25 cellular contexts compared by ENCODE assay signal in the genomic region with DNA sequence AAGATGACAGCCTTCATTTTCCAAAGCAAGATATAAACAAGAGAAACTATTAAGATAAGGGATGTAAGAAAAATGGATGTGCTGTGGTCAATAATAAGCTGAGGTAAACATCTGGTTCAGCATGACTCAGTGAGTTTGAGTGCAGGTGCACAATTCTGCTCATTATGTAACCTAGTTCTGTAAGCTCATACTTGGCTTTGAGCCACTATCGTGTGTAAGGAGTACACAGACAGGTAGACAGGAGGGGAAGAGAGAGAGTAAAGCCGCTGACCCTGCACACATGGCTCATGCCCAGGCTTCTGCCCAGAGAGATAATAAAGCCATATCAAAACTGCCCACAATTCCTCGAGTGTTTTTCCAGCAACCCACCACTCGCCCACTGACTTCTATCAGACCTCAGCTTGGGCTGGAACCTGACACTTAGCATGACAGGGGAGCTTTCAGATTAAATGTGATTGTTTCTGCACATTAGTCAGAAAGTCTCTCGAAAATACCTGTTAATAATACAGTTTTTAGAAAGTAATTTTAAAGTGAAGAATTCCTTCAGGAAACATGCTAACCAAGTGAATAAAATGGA.
DNase-seq lines count a peak whose midpoint lies in the region; ATAC-seq and TF ChIP-seq lines count a peak whose summit lies in the region.
"Had no signal": no experiment of that assay in that cellular context is flagged by ENCODE, and none has a peak within 500 bp of the region (broad histone marks: within the 10 kb centered on the region; RNA-seq: fewer than 3 reads in every experiment).

No MANE protein-coding gene starts in this region.

- H3K4me3 ChIP-seq in HEK293 (ENCODE audit: low read depth, low read length) (no peak overlapping the region), adipocyte (ENCODE audit: low read length) (peak overlapping the region; percentile 17)
- H3K4me3 ChIP-seq: BLaER1, body of pancreas, GM12878, pancreas, right atrium auricular region had no signal

- DNase-seq in SHP77 (lab: John Stamatoyannopoulos, UW) = peak; percentile 3 to 7
- DNase-seq in SHP77 treated with DMSO at 0.1 percent for 48 hours (lab: John Stamatoyannopoulos, UW) = no peak
- no peak for DNase-seq in adipocyte (ENCODE audit: low read depth)
- DNase-seq in kidney tubule cell (ENCODE audit: low spot score) = peak; percentile 35
- no peak for DNase-seq in Kasumi-1 (lab: John Stamatoyannopoulos, UW)
- no peak for DNase-seq in activated CD8-positive, alpha-beta memory T cell treated with anti-CD3 and anti-CD28 coated beads, Interleukin-2, amount 50 U/mL, for 48 hours
- DNase-seq: activated CD4-positive, alpha-beta T cell treated with anti-CD3 and anti-CD28 coated beads, Interleukin-2, amount 10 ng/mL, durations not matched to agents 7 days and 5 days; activated gamma-delta T cell treated with Interleukin-2 at 50 U/mL for 16 hours; activated T-cell treated with anti-CD3 and anti-CD28 coated beads, Interleukin-2, amount 50 U/mL, for 4 hours; body of pancreas; Caco-2; effector CD4-positive, alpha-beta T cell; GOT3; Karpas-422; NCI-H1092; pancreas; stimulated activated CD4-positive, alpha-beta T cell treated with anti-CD3 and anti-CD28 coated beads, Interleukin-2, amount 100 ng/mL, for 48 hours; T-helper 9 cell had no signal

- H3K4me1 ChIP-seq in HEK293 (ENCODE audit: control insufficient read depth, insufficient read depth, low read length) = no peaks in the 10 kb centered on the region
- no peaks in the 10 kb centered on the region for H3K4me1 ChIP-seq in adipocyte (ENCODE audit: control insufficient read depth, insufficient read depth, low read length)
- H3K4me1 ChIP-seq: BLaER1, body of pancreas, pancreas, right atrium auricular region had no signal

- no peak for ATAC-seq in HG02840 (IDR thresholded peaks at IDR 0.05; ENCODE audit: low FRiP score, unreplicated experiment)
- ATAC-seq: activated T-cell treated with anti-CD3 and anti-CD28 coated beads, Interleukin-2, amount 50 U/mL, for 4 hours; body of pancreas; GM12878; HepG2; pancreas; Right ventricle myocardium inferior had no signal

- H3K9me3 ChIP-seq in HEK293 (ENCODE audit: control insufficient read depth, insufficient read depth, low read depth, low read length) (no peaks in the 10 kb centered on the region; the same call in 1 of the 2 replicates), adipocyte (ENCODE audit: control insufficient read depth, low read length) (peaks cover 97% of the 10 kb centered on the region)

- POLR2A ChIA-PET in HEK293 (lab: Yijun Ruan, JAX) = interaction anchor here (1.0 kb wide), 1 partner anchor 52 kb away, joined by 5 read pairs; the partner anchor contains the start of gene ZNF91

- H3K27ac ChIP-seq in HEK293 (ENCODE audit: extremely low read depth, low read depth, low read length) = no peak overlapping the region
- H3K27ac ChIP-seq: BLaER1, body of pancreas, pancreas, right atrium auricular region had no signal

- H3K36me3 ChIP-seq in HEK293 (ENCODE audit: control insufficient read depth in 2 of 2, insufficient read depth in 1 of 2, low read length in 2 of 2) (peaks cover 0 to 32% of the 10 kb centered on the region in 2 experiments; a peak in 1 of 3 replicates), adipocyte (ENCODE audit: control insufficient read depth, insufficient read depth, low read length, severe bottlenecking) (peaks cover 86% of the 10 kb centered on the region)

- TF ChIP-seq CTCF in HEK293 (tag by site-specific recombination; IDR thresholded peaks at IDR 0.05) = no peak

- CTCF ChIA-PET in HEK293 (lab: Yijun Ruan, JAX) = no interaction called here

- H3K27me3 ChIP-seq in adipocyte (replicated peaks; ENCODE audit: control insufficient read depth, insufficient read depth, low read length) = no peaks in the 10 kb centered on the region
- H3K27me3 ChIP-seq: BLaER1, body of pancreas, pancreas, right atrium auricular region had no signal

- no peak overlapping the region for H3K9ac ChIP-seq in adipocyte (ENCODE audit: low read length)
- H3K9ac ChIP-seq: BLaER1 had no signal

TF ChIP-seq in HEK293, 187 proteins besides CTCF, POLR2A, EP300 and RAD21:
- TF ChIP-seq ZNF423 (tag by site-specific recombination; IDR thresholded peaks at IDR 0.05) (no peak), ZNF138 (tag by site-specific recombination; IDR thresholded peaks at IDR 0.05; ENCODE audit: borderline replicate concordance) (no peak), SP3 (tag by site-specific recombination; IDR thresholded peaks at IDR 0.05) (no peak), ZIC2 (tag by site-specific recombination; IDR thresholded peaks at IDR 0.05) (no peak), ZNF610 (tag by site-specific recombination; IDR thresholded peaks at IDR 0.05; ENCODE audit: borderline replicate concordance) (no peak), EGR2 (tag by site-specific recombination; IDR thresholded peaks at IDR 0.05; ENCODE audit: low read depth) (peak; percentile 56; the same call in 1 of the 2 replicates), ZNF140 (tag by site-specific recombination; IDR thresholded peaks at IDR 0.05) (peak; percentile 29; the same call in 1 of the 2 replicates), GLI4 (tag by site-specific recombination; IDR thresholded peaks at IDR 0.05) (no peak), ZNF555 (tag by site-specific recombination; conservative IDR thresholded peaks at IDR 0.05) (no peak), KLF1 (tag by site-specific recombination; IDR thresholded peaks at IDR 0.05) (no peak)

Comparison
In these comparisons a context has a peak if more than half of its experiments do, and no peak if none do; other contexts are left out.
1. DNase-seq: peak in SHP77 (2 of 2) and kidney tubule cell (single experiment); none in SHP77 treated with DMSO at 0.1 percent for 48 hours (single experiment), adipocyte (single experiment), Kasumi-1 (0 of 2) and activated CD8-positive, alpha-beta memory T cell treated with anti-CD3 and anti-CD28 coated beads, Interleukin-2, amount 50 U/mL, for 48 hours (single experiment).